ENCODE assay signal across 27 cellular contexts in the genomic region with DNA sequence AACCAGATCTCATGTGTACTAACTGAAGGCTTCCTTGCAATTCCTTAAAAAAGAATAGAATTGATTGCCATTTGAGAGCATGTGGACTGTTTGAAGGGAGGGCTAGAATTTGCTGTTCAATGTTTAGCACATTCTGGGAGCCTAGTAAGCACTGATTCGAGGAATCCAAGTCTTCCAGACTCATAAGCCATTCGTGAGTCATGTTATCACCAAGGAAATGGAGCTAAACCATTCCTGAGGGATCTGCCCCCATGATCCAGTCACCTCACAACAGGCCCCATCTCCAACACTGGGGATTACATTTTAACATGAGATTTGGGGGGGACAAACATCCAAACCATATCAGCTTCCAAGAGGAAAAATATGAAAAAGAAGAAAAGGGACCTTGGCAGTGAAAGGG.
DNase-seq lines count a peak whose midpoint lies in the region; ATAC-seq and TF ChIP-seq lines count a peak whose summit lies in the region.
"Had no signal": no experiment of that assay in that cellular context is flagged by ENCODE, and none has a peak within 500 bp of the region (broad histone marks: within the 10 kb centered on the region; RNA-seq: fewer than 3 reads in every experiment).

No MANE protein-coding gene starts in this region.

- in situ Hi-C loops in ACHN (cut with HindIII; ENCODE audit: low pct_ligation_motif_present, low pct_unique_long_range_greater_than_20kb, low sequenced_read_pairs) = no loop called here

- TF ChIP-seq CTCF in kidney epithelial cell (IDR thresholded peaks at IDR 0.05; ENCODE audit: insufficient read depth, low read length, poor library complexity, severe bottlenecking) = no peak

- H3K27me3 ChIP-seq in kidney epithelial cell (ENCODE audit: control insufficient read depth, insufficient read depth, low read length) = no peaks in the 10 kb centered on the region

- no peaks in the 10 kb centered on the region for H3K36me3 ChIP-seq in kidney epithelial cell (ENCODE audit: control insufficient read depth, insufficient read depth, low read length)
- H3K36me3 ChIP-seq: lower lobe of right lung had no signal

- no peak overlapping the region for H3K4me3 ChIP-seq in kidney epithelial cell (ENCODE audit: low read depth, low read length)
- H3K4me3 ChIP-seq: lower lobe of right lung, psoas muscle had no signal

- peak; percentile 20 for DNase-seq in ACHN
- peak; percentile 30 for DNase-seq in HT1080 (ENCODE audit: low read depth)
- DNase-seq in amniotic epithelial cell (ENCODE audit: low read depth) = peak; percentile 64
- DNase-seq in kidney epithelial cell (ENCODE audit: low read depth) = peak; percentile 16
- no peak for DNase-seq in NCI-H526 treated with DMSO at 0.1 percent for 48 hours (lab: John Stamatoyannopoulos, UW)
- no peak for DNase-seq in NCI-H748 (lab: John Stamatoyannopoulos, UW; ENCODE audit: unreplicated experiment)
- DNase-seq: 8988T; activated CD4-positive, alpha-beta T cell treated with anti-CD3 and anti-CD28 coated beads, Interleukin-2, amount 50 U/mL, for 1 hour; activated effector memory CD4-positive, alpha-beta T cell treated with Interleukin-2 at 50 U/mL for 16 hours; activated naive CD8-positive, alpha-beta T cell treated with anti-CD3 and anti-CD28 coated beads for 36 hours; activated T-cell treated with anti-CD3 and anti-CD28 coated beads, Interleukin-2, amount 50 U/mL, for 1 hour; aorta; CD4-positive, CD25-positive, alpha-beta regulatory T cell; cortex of kidney; effector memory CD4-positive, alpha-beta T cell; IMR-90; kidney; lower lobe of right lung; naive thymus-derived CD4-positive, alpha-beta T cell; NCI-H1048; NCI-H446 treated with DMSO at 0.1 percent for 48 hours; nucleus accumbens; psoas muscle; T-cell; trophoblast cell had no signal

- ATAC-seq in HG02571 (IDR thresholded peaks at IDR 0.05; ENCODE audit: unreplicated experiment) = no peak
- no peak for ATAC-seq in GM18517 (IDR thresholded peaks at IDR 0.05; ENCODE audit: unreplicated experiment)
- ATAC-seq: naive thymus-derived CD4-positive, alpha-beta T cell; psoas muscle; T-cell had no signal

Comparison
In these comparisons a context has a peak if more than half of its experiments do, and no peak if none do; other contexts are left out.
1. DNase-seq: peak in ACHN (single experiment), HT1080 (single experiment), amniotic epithelial cell (single experiment) and kidney epithelial cell (single experiment); none in NCI-H526 treated with DMSO at 0.1 percent for 48 hours (single experiment) and NCI-H748 (single experiment).